Comparison of ENCODE assay signal across 9 cellular contexts in the genomic region with DNA sequence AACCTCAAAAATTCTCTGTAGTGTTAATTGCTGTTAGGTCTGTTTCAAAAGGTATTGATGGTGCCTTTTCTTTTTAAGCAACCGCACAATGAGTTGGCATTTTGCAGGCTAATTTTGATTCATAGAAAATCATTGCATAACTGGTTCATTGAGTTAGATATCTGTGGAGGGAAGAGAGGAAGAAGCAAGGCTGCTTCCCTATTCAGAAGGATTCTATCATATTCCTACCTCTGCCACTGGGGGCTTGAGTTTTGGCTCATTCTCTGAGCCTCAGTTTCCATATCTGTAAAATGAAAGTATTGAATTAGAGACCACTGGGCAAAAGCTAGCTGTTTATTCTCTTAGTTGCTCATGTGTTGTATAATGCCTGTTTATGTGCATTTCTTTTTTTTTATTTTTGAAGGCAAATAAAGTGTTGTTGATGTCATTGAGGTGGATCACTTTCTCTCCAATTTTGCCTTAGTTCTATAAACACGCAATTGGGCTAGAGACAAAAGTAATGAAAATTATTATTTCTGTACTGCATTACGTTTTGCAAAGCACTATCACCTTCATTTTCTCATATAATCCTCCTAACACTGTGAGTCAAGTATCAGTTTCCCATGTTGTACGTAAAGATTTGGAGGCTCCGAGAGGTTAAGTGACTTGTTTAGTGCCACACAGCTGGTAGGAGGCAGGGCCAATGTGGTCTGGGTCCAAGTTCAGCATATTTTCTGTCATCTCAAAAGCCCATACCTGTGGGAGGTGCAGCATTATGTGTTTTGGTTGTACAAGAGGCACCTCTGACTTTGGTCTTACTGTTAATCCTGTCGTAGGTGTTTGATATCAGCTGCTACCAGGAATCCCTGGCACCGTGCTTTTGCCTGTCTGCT. TPM values are rescaled to one million over a fixed set of nuclear protein-coding genes. Genes with fewer than 3 reads are reported as not detected.
DNase-seq lines count a peak whose midpoint lies in the region; ATAC-seq and TF ChIP-seq lines count a peak whose summit lies in the region.
"Had no signal": no experiment of that assay in that cellular context is flagged by ENCODE, and none has a peak within 500 bp of the region (broad histone marks: within the 10 kb centered on the region; RNA-seq: fewer than 3 reads in every experiment).

No MANE protein-coding gene starts in this region.

- no peak overlapping the region for H3K27ac Mint-ChIP-seq in activated T-cell treated with anti-CD3 and anti-CD28 coated beads, Interleukin-2, amount 50 U/mL, for 72 hours

- H3K4me1 ChIP-seq in SJCRH30 (peaks cover 45% of the 10 kb centered on the region), stomach (peaks cover 53 to 87% (median 71%) of the 10 kb centered on the region in 4 donors)

- TF ChIP-seq CTCF in fibroblast of pulmonary artery (IDR thresholded peaks at IDR 0.05; ENCODE audit: low read length, missing control alignments) (peak; percentile 23), stomach (IDR thresholded peaks at IDR 0.05) (no peak)

- no peak for DNase-seq in activated T-cell treated with anti-CD3 and anti-CD28 coated beads, Interleukin-2, amount 50 U/mL, for 72 hours
- DNase-seq in activated T-cell treated with anti-CD3 and anti-CD28 coated beads for 4 hours (no peak), SJCRH30 (no peak), fibroblast of pulmonary artery (ENCODE audit: low read depth) (no peak), stomach (no peak), iPS-NIHi7 (ENCODE audit: extremely low spot score) (no peak), ecto neural progenitor cell (ENCODE audit: low spot score) (no peak)

- H3K27ac ChIP-seq in SJCRH30: peak overlapping the region; percentile 62; the same call in 1 of the 2 replicates
- peak overlapping the region in 4 of 5 donors; percentile 95 to 97 (median 96) for H3K27ac ChIP-seq in stomach

- peaks cover 49% of the 10 kb centered on the region for H3K36me3 ChIP-seq in SJCRH30
- peaks cover 0 to 37% (median 33%) of the 10 kb centered on the region in 4 donors for H3K36me3 ChIP-seq in stomach

- peaks cover 3 to 5% of the 10 kb centered on the region in 2 donors for H3K36me3 Mint-ChIP-seq in activated T-cell treated with anti-CD3 and anti-CD28 coated beads, Interleukin-2, amount 50 U/mL, for 72 hours (ENCODE audit: insufficient read depth in 2 of 2)

- no peak for TF ChIP-seq EP300 in stomach (IDR thresholded peaks at IDR 0.05)

- H3K4me3 ChIP-seq in SJCRH30: 0 out of 2 replicates have a peak overlapping the region, but pooled peaks have one; percentile 77
- H3K4me3 ChIP-seq in fibroblast of pulmonary artery (replicated peaks; ENCODE audit: low read depth, low read length): peak overlapping the region; percentile 98
- peak overlapping the region in 1 of 4 donors; percentile 75 for H3K4me3 ChIP-seq in stomach

- H3K27me3 Mint-ChIP-seq in activated T-cell treated with anti-CD3 and anti-CD28 coated beads, Interleukin-2, amount 50 U/mL, for 72 hours (ENCODE audit: low read depth): peaks cover 15% of the 10 kb centered on the region

- H3K9me3 ChIP-seq in SJCRH30 (replicated peaks) (no peaks in the 10 kb centered on the region), stomach (no peaks in the 10 kb centered on the region)

- TF ChIP-seq POLR2A in stomach (IDR thresholded peaks at IDR 0.05): no peak

- H3K4me3 Mint-ChIP-seq in activated T-cell treated with anti-CD3 and anti-CD28 coated beads, Interleukin-2, amount 50 U/mL, for 72 hours: peak overlapping the region; percentile 64 to 95

- peak in 1 of 2 donors; percentile 11 for ATAC-seq in activated T-cell treated with anti-CD3 and anti-CD28 coated beads, Interleukin-2, amount 50 U/mL, for 72 hours (replicated peaks in 1 of 2)
- ATAC-seq in GM21717 (IDR thresholded peaks at IDR 0.05; ENCODE audit: unreplicated experiment): no peak
- ATAC-seq: HepG2 had no signal

- H3K27me3 ChIP-seq in SJCRH30 (no peaks in the 10 kb centered on the region), stomach (peaks cover 0 to 11% (median 0%) of the 10 kb centered on the region in 3 donors)

- no peaks in the 10 kb centered on the region for H3K9me3 Mint-ChIP-seq in activated T-cell treated with anti-CD3 and anti-CD28 coated beads, Interleukin-2, amount 50 U/mL, for 72 hours

- H3K4me1 Mint-ChIP-seq in activated T-cell treated with anti-CD3 and anti-CD28 coated beads, Interleukin-2, amount 50 U/mL, for 72 hours (ENCODE audit: low read depth): peaks cover 93% of the 10 kb centered on the region

- WGBS in stomach, 5 donors: 55 to 79% (median 58%) methylated on average over 7 of the region's 7 CpGs

- intact Hi-C loops in stomach (cut with DNase I; ENCODE audit: low total_unique reads): no loop called here

RNA-seq across cellular contexts. Expression of a gene that starts 5.9 kb away (rescaled TPM):
- 1 to 10 TPM; 2.4 to 4.1 TPM for total RNA-seq in activated T-cell treated with anti-CD3 and anti-CD28 coated beads, Interleukin-2, amount 50 U/mL, for 72 hours
- total RNA-seq in SJCRH30 (2014; rRNA removed; shearing (Covaris generic)): 63.7 and 67.9 TPM in 2 replicates
- total RNA-seq in stomach: 100 to 1,000 TPM in 2 of 5 donors, 10 to 100 TPM in 2, 1 to 10 TPM in 1; 6.4 to 226 (median 91.0) TPM
- polyA plus RNA-seq in stomach: 10 to 100 TPM; 26.4 to 33.6 (median 29.8) TPM
